8 cellular contexts compared by ENCODE assay signal in genomic region chr5:90593083-90593482, GRCh38. TPM values are rescaled to one million over a fixed set of nuclear protein-coding genes. Genes with fewer than 3 reads are reported as not detected.
DNase-seq lines count a peak whose midpoint lies in the region; ATAC-seq, FAIRE-seq and TF ChIP-seq lines count a peak whose summit lies in the region.
"Not testable (repeated sequence)": the region's sequence is repeated elsewhere in the genome, so short reads cannot be mapped to it uniquely, and the experiment has no call there.
"Had no signal": no experiment of that assay in that cellular context is flagged by ENCODE, and none has a peak within 500 bp of the region (broad histone marks: within the 10 kb centered on the region; RNA-seq: fewer than 3 reads in every experiment).

No MANE protein-coding gene starts in this region.

- TF ChIP-seq EP300 in K562 (IDR thresholded peaks at IDR 0.05; ENCODE audit: low read length), result not testable (repeated sequence)

- H4K20me1 ChIP-seq in K562 (replicated peaks; ENCODE audit: control insufficient read depth, insufficient read depth, low read length), result not testable (repeated sequence)

- H3K4me2 ChIP-seq in K562 (ENCODE audit: insufficient read depth, low read length), result not testable (repeated sequence)

- BruUV-seq in K562 (replicated peaks; lab: Mats Ljungman, UMichigan), result not testable (repeated sequence)

- not testable (repeated sequence) for FAIRE-seq in K562 (lab: Jason Lieb, UNC)

- not testable (repeated sequence) for H3K27ac Mint-ChIP-seq in endothelial cell (ENCODE audit: unreplicated experiment)
- peak overlapping the region; percentile 87 for H3K27ac Mint-ChIP-seq in progenitor cell of endocrine pancreas

- intact Hi-C loops in K562 (cut with micrococcal nuclease), result not testable (repeated sequence)

- not testable (repeated sequence) for H2AFZ ChIP-seq in K562 (ENCODE audit: low read depth, low read length)

- peak overlapping the region; percentile 71 for H3K4me3 Mint-ChIP-seq in endothelial cell (ENCODE audit: unreplicated experiment)
- H3K4me3 Mint-ChIP-seq in progenitor cell of endocrine pancreas (ENCODE audit: low read depth), result not testable (repeated sequence)

- POLR2A ChIA-PET in HEK293 (lab: Yijun Ruan, JAX); K562 (lab: Yijun Ruan, JAX): not testable (repeated sequence)

- ATAC-seq in K562, result not testable (repeated sequence)

- H3K79me2 ChIP-seq in K562 (ENCODE audit: control insufficient read depth, insufficient read depth, low read length), result not testable (repeated sequence)

- not testable (repeated sequence) for H3K4me3 ChIP-seq in HEK293 (ENCODE audit: low read depth, low read length); K562

- H3K9ac ChIP-seq in K562 (ENCODE audit: insufficient read depth in 1 of 2, low read depth in 2 of 2, low read length in 2 of 2), result not testable (repeated sequence)

- H3K9me1 ChIP-seq in K562 (ENCODE audit: control insufficient read depth, insufficient read depth, low read length), result not testable (repeated sequence)

- not testable (repeated sequence) for DNase-seq in K562 (ENCODE audit: extremely low read depth in 1 of 4, low spot score in 3 of 4); endothelial cell (ENCODE audit: low spot score); progenitor cell of endocrine pancreas (ENCODE audit: low spot score, unreplicated experiment)

- H3K36me3 Mint-ChIP-seq in endothelial cell (ENCODE audit: low read depth, unreplicated experiment), result peaks cover 26% of the 10 kb centered on the region
- peaks cover 25% of the 10 kb centered on the region for H3K36me3 Mint-ChIP-seq in progenitor cell of endocrine pancreas (ENCODE audit: insufficient read depth)

- TF ChIP-seq CTCF in HEK293 (tag by site-specific recombination; IDR thresholded peaks at IDR 0.05); K562 (IDR thresholded peaks at IDR 0.05 in 2 of 3, conservative IDR thresholded peaks at IDR 0.05 in 1 of 3; ENCODE audit: insufficient read depth in 2 of 3, low read depth in 1 of 3, low read length in 3 of 3); endothelial cell (IDR thresholded peaks at IDR 0.05; ENCODE audit: unreplicated experiment); progenitor cell of endocrine pancreas (IDR thresholded peaks at IDR 0.05; ENCODE audit: unreplicated experiment): not testable (repeated sequence)

- H3K4me1 ChIP-seq in HEK293 (ENCODE audit: control insufficient read depth, insufficient read depth, low read length); K562 (replicated peaks in 1 of 2; ENCODE audit: control insufficient read depth in 2 of 2, insufficient read depth in 2 of 2, low read length in 2 of 2): not testable (repeated sequence)

- not testable (repeated sequence) for H3K9me3 Mint-ChIP-seq in endothelial cell (ENCODE audit: unreplicated experiment)
- H3K9me3 Mint-ChIP-seq in progenitor cell of endocrine pancreas (ENCODE audit: low read depth), result peaks cover 20% of the 10 kb centered on the region

- not testable (repeated sequence) for H3K9me3 ChIP-seq in HEK293 (ENCODE audit: control insufficient read depth, insufficient read depth, low read depth, low read length); K562 (replicated peaks; ENCODE audit: control insufficient read depth, insufficient read depth, low read depth, low read length)

- not testable (repeated sequence) for H3K36me3 ChIP-seq in HEK293 (ENCODE audit: control insufficient read depth in 2 of 2, insufficient read depth in 1 of 2, low read length in 2 of 2); K562 (ENCODE audit: control insufficient read depth, insufficient read depth, low read length)

- TF ChIP-seq RAD21 in K562 (CRISPR knock-in tag; conservative IDR thresholded peaks at IDR 0.05 in 1 of 2, IDR thresholded peaks at IDR 0.05 in 1 of 2), result not testable (repeated sequence)

- 76% methylated on average over 6 of the region's 6 CpGs for whole genome bisulfite sequencing in K562 (ENCODE audit: insufficient coverage, low coverage, missing lambda C conversion rate)

- TF ChIP-seq POLR2A in K562 (conservative IDR thresholded peaks at IDR 0.05), result not testable (repeated sequence)

- H3K27me3 ChIP-seq in K562 (ENCODE audit: control insufficient read depth in 2 of 2, insufficient read depth in 2 of 2, low read length in 2 of 2), result not testable (repeated sequence)

- H3K4me1 Mint-ChIP-seq in endothelial cell (ENCODE audit: unreplicated experiment), result peaks cover 13% of the 10 kb centered on the region
- H3K4me1 Mint-ChIP-seq in progenitor cell of endocrine pancreas (ENCODE audit: low read depth), result not testable (repeated sequence)

- not testable (repeated sequence) for H3K27ac ChIP-seq in HEK293 (ENCODE audit: extremely low read depth, low read depth, low read length); K562 (ENCODE audit: extremely low read depth, low read depth, low read length)

- CTCF ChIA-PET in HEK293 (lab: Yijun Ruan, JAX); K562 (lab: Yijun Ruan, JAX; ENCODE audit: low intra/inter-chr PET ratio): not testable (repeated sequence)

- not testable (repeated sequence) for H3K27me3 Mint-ChIP-seq in endothelial cell (ENCODE audit: unreplicated experiment); progenitor cell of endocrine pancreas

- in situ Hi-C loops in K562 (cut with MboI), result not testable (repeated sequence)

TF ChIP-seq in HEK293, 187 proteins besides CTCF, POLR2A, EP300 and RAD21 (continues in another document):
- TF ChIP-seq ZNF280D (tag by site-specific recombination; IDR thresholded peaks at IDR 0.05), result 0 out of 2 replicates have a peak, but pooled peaks have one; percentile 33

TF ChIP-seq in K562, 482 proteins besides CTCF, POLR2A, EP300 and RAD21:
- TF ChIP-seq ZNF146 (CRISPR knock-in tag; IDR thresholded peaks at IDR 0.05; ENCODE audit: unreplicated experiment), result peak; percentile 89
- TF ChIP-seq BCOR (IDR thresholded peaks at IDR 0.05), result peak; percentile 50; the same call in 1 of the 2 replicates
- TF ChIP-seq KDM1A (IDR thresholded peaks at IDR 0.05), result peak in 1 of 2 experiments; percentile 36; a peak in 1 of 4 replicates

RNA-seq across cellular contexts. Expression of gene ADGRV1, which starts 34.5 kb away (rescaled TPM):
- 426 and 1,792 TPM in 2 replicates for total RNA-seq in K562 (2011; cell fraction: chromatin; rRNA removed; ENCODE audit: low replicate concordance)
- 167 and 305 TPM in 2 replicates for total RNA-seq in K562 (2011; cell fraction: nucleolus; rRNA removed)
- 499 and 612 TPM in 2 replicates for total RNA-seq in K562 (2011; cell fraction: nucleoplasm; rRNA removed)
- total RNA-seq in K562 (2014; rRNA removed) (71.6 and 75.0 TPM in 2 replicates), K562 (2014; rRNA removed; fragmentation: Illumina TruSeq; extraction: Trizol) (156 and 170 TPM in 2 replicates), K562 (2015; rRNA removed; fragmentation: Illumina TruSeq; extraction: Trizol) (101 and 111 TPM in 2 replicates), K562 (2021) (70.6 and 73.7 TPM in 2 replicates), endothelial cell (ENCODE audit: unreplicated experiment) (23.1 TPM), progenitor cell of endocrine pancreas (82.3 and 87.6 TPM in 2 replicates)
- polyA plus RNA-seq in K562 (2011; rRNA removed) (49.6 and 58.2 TPM in 2 replicates), K562 (2014; fragmentation: Illumina TruSeq; extraction: Trizol) (45.6 and 47.5 TPM in 2 replicates), K562 (2014; fragmentation: Nextera tagmentation; extraction: Ambion mirVana) (10 to 100 TPM; 21.7 to 24.5 TPM), K562 (2014; rRNA removed) (50.7 and 51.8 TPM in 2 replicates)
- 18.0 and 26.3 TPM in 2 replicates for polyA plus RNA-seq in K562 (2011; cell fraction: cytosol; rRNA removed)
- 135 and 146 TPM in 2 replicates for polyA plus RNA-seq in K562 (2011; cell fraction: nucleus; rRNA removed)
- polyA plus RNA-seq in K562 (2012), result 34.1 and 37.7 TPM in 2 replicates
- polyA minus RNA-seq in K562 (2011; rRNA and poly(A)+ RNA removed), result 318 and 333 TPM in 2 replicates
- polyA minus RNA-seq in K562 (2011; cell fraction: cytosol; rRNA and poly(A)+ RNA removed), result 24.5 and 45.3 TPM in 2 replicates
- 512 and 599 TPM in 2 replicates for polyA minus RNA-seq in K562 (2011; cell fraction: nucleus; rRNA and poly(A)+ RNA removed)
- total RNA-seq: A172, B cell had no signal
- polyA plus RNA-seq: CD4-positive, alpha-beta memory T cell; CD8-positive, alpha-beta memory T cell had no signal
